In genomic region chr16:610513-611381, GRCh38 we compare ENCODE assay signal across 1 cellular context.
TF ChIP-seq lines count a peak whose summit lies in the region.

No MANE protein-coding gene starts in this region.

TF ChIP-seq in A549, 52 proteins besides CTCF, POLR2A, EP300 and RAD21 (continued from another document):
- no peak for TF ChIP-seq PBX3 (IDR thresholded peaks at IDR 0.05)
- TF ChIP-seq TP53 (CRISPR knock-in tag; IDR thresholded peaks at IDR 0.05) = no peak
- no peak for TF ChIP-seq HEYL (CRISPR knock-in tag; IDR thresholded peaks at IDR 0.05)
- TF ChIP-seq HOXA7 (CRISPR knock-in tag; IDR thresholded peaks at IDR 0.05) = no peak
- TF ChIP-seq NFE2L2 (conservative IDR thresholded peaks at IDR 0.05; ENCODE audit: low read length) = no peak
- no peak for TF ChIP-seq GATA3 (IDR thresholded peaks at IDR 0.05; ENCODE audit: borderline replicate concordance)
- no peak for TF ChIP-seq ESRRA (IDR thresholded peaks at IDR 0.05; ENCODE audit: borderline replicate concordance, low read length)
- TF ChIP-seq RFX5 (IDR thresholded peaks at IDR 0.05) = no peak
- TF ChIP-seq EHF (CRISPR knock-in tag; IDR thresholded peaks at IDR 0.05) = no peak
- TF ChIP-seq BCL3 (IDR thresholded peaks at IDR 0.05) = no peak
TF ChIP-seq in A549: peak in this region for 0.
